In genomic region chr11:17350455-17351170, GRCh38 we compare ENCODE assay signal across 11 cellular contexts. TPM values are rescaled to one million over a fixed set of nuclear protein-coding genes. Genes with fewer than 3 reads are reported as not detected.
DNase-seq lines count a peak whose midpoint lies in the region; ATAC-seq and TF ChIP-seq lines count a peak whose summit lies in the region.
"Had no signal": no experiment of that assay in that cellular context is flagged by ENCODE, and none has a peak within 500 bp of the region (broad histone marks: within the 10 kb centered on the region; RNA-seq: fewer than 3 reads in every experiment).

No MANE protein-coding gene starts in this region.

- no peaks in the 10 kb centered on the region for H3K9me3 Mint-ChIP-seq in activated T-cell treated with anti-CD3 and anti-CD28 coated beads, Interleukin-2, amount 50 U/mL, for 72 hours
- H3K9me3 Mint-ChIP-seq in type B pancreatic cell: peaks cover 5% of the 10 kb centered on the region

- H3K27me3 Mint-ChIP-seq in activated T-cell treated with anti-CD3 and anti-CD28 coated beads, Interleukin-2, amount 50 U/mL, for 72 hours (ENCODE audit: low read depth): peaks cover 21% of the 10 kb centered on the region
- H3K27me3 Mint-ChIP-seq in type B pancreatic cell: peaks cover 37% of the 10 kb centered on the region

- peak; percentile 51 to 58 for ATAC-seq in activated T-cell treated with anti-CD3 and anti-CD28 coated beads, Interleukin-2, amount 50 U/mL, for 72 hours (replicated peaks in 1 of 2)
- ATAC-seq in upper lobe of right lung: no peak

- H3K4me1 Mint-ChIP-seq in activated T-cell treated with anti-CD3 and anti-CD28 coated beads, Interleukin-2, amount 50 U/mL, for 72 hours (ENCODE audit: low read depth): peaks cover 43% of the 10 kb centered on the region
- H3K4me1 Mint-ChIP-seq in type B pancreatic cell (ENCODE audit: unreplicated experiment): peaks cover 14% of the 10 kb centered on the region

- peaks cover 0 to 1% of the 10 kb centered on the region in 2 donors for H3K36me3 Mint-ChIP-seq in activated T-cell treated with anti-CD3 and anti-CD28 coated beads, Interleukin-2, amount 50 U/mL, for 72 hours (ENCODE audit: insufficient read depth in 2 of 2)
- peaks cover 3% of the 10 kb centered on the region for H3K36me3 Mint-ChIP-seq in type B pancreatic cell

- peak; percentile 3 for DNase-seq in stimulated activated CD4-positive, alpha-beta T cell treated with anti-CD3 and anti-CD28 coated beads, Interleukin-4, amount 100 ng/mL, for 24 hours
- DNase-seq in stimulated activated CD4-positive, alpha-beta T cell treated with anti-CD3 and anti-CD28 coated beads, Interleukin-2, amount 100 ng/mL, for 24 hours: no peak
- DNase-seq in activated T-cell treated with anti-CD3 and anti-CD28 coated beads, Interleukin-2, amount 50 U/mL, for 72 hours: no peak
- no peak for DNase-seq in type B pancreatic cell (ENCODE audit: extremely low spot score, unreplicated experiment)
- no peak for DNase-seq in NCI-H1092 (lab: John Stamatoyannopoulos, UW)
- no peak for DNase-seq in upper lobe of right lung
- no peak for DNase-seq in NCI-H146 treated with DMSO at 0.1 percent for 48 hours (lab: John Stamatoyannopoulos, UW; ENCODE audit: unreplicated experiment)
- DNase-seq: MM.1S had no signal

- H3K27me3 ChIP-seq in iPS-15b (ENCODE audit: control insufficient read depth, insufficient read depth, low read length): peaks cover 55% of the 10 kb centered on the region
- H3K27me3 ChIP-seq in upper lobe of right lung: no peaks in the 10 kb centered on the region
- H3K27me3 ChIP-seq: brain microvascular endothelial cell had no signal

- H3K4me3 ChIP-seq in iPS-15b (ENCODE audit: low read depth, low read length): peak overlapping the region; percentile 59
- no peak overlapping the region for H3K4me3 ChIP-seq in upper lobe of right lung

- no peak overlapping the region for H3K27ac ChIP-seq in upper lobe of right lung

- TF ChIP-seq CTCF in type B pancreatic cell (conservative IDR thresholded peaks at IDR 0.05): no peak
- TF ChIP-seq CTCF in upper lobe of right lung (IDR thresholded peaks at IDR 0.05): no peak

- no peaks in the 10 kb centered on the region for H3K4me1 ChIP-seq in iPS-15b (ENCODE audit: control insufficient read depth, insufficient read depth, low read length)
- peaks cover 22% of the 10 kb centered on the region for H3K4me1 ChIP-seq in upper lobe of right lung

- intact Hi-C loops in upper lobe of right lung (cut with DNase I): no loop called here

- H3K4me3 Mint-ChIP-seq in activated T-cell treated with anti-CD3 and anti-CD28 coated beads, Interleukin-2, amount 50 U/mL, for 72 hours: peak overlapping the region; percentile 94
- H3K4me3 Mint-ChIP-seq in type B pancreatic cell: peak overlapping the region; percentile 92

- no peaks in the 10 kb centered on the region for H3K36me3 ChIP-seq in iPS-15b (ENCODE audit: control insufficient read depth, insufficient read depth, low read length)
- no peaks in the 10 kb centered on the region for H3K36me3 ChIP-seq in upper lobe of right lung
- H3K36me3 ChIP-seq: brain microvascular endothelial cell had no signal

- peak overlapping the region; percentile 43 for H3K27ac Mint-ChIP-seq in activated T-cell treated with anti-CD3 and anti-CD28 coated beads, Interleukin-2, amount 50 U/mL, for 72 hours
- H3K27ac Mint-ChIP-seq in type B pancreatic cell: peak overlapping the region; percentile 93

- no peak overlapping the region for H3K9ac ChIP-seq in iPS-15b (ENCODE audit: low read depth, low read length)

- no peaks in the 10 kb centered on the region for H3K9me3 ChIP-seq in iPS-15b (ENCODE audit: control insufficient read depth, insufficient read depth, low read length)
- no peaks in the 10 kb centered on the region for H3K9me3 ChIP-seq in upper lobe of right lung

RNA-seq across cellular contexts. Expression of gene NCR3LG1, which starts 1.0 kb away (rescaled TPM):
- total RNA-seq in activated T-cell treated with anti-CD3 and anti-CD28 coated beads, Interleukin-2, amount 50 U/mL, for 72 hours: 1 to 10 TPM; 1.3 to 1.5 TPM
- 6.0 and 12.3 TPM in 2 replicates for total RNA-seq in type B pancreatic cell (ENCODE audit: low replicate concordance)
- 5.6 TPM for total RNA-seq in upper lobe of right lung

RNA-seq across cellular contexts. Expression of gene KCNJ11, which starts 37.8 kb away (rescaled TPM):
- under 1 TPM in 1 of 2 donors, not detected in 1; 0.29 TPM for total RNA-seq in activated T-cell treated with anti-CD3 and anti-CD28 coated beads, Interleukin-2, amount 50 U/mL, for 72 hours
- total RNA-seq in type B pancreatic cell (ENCODE audit: low replicate concordance) (18.6 and 25.4 TPM in 2 replicates), upper lobe of right lung (6.3 TPM)
- total RNA-seq: SK-MEL-5 had no signal
